In the genomic region with DNA sequence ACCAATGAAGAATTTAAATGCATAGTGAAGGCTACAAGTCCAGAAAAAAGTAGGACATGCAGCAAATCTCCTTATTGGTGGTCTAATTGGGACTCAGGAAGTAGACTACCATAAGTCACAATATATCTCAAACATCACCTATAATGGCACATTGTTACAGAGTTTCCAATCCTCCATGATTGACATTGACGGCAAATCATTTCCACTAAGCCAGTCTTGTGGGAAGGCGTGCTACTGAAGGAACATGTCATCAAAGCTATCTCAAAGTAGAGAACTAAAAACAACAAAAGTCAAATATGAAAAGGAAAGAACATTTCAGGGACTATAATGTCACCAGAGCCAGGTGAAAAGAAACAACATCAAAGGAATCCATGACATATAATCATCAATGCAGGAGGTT, we compare ENCODE assay signal across 3 cellular contexts.
"Had no signal": no experiment of that assay in that cellular context is flagged by ENCODE, and none has a peak within 500 bp of the region (broad histone marks: within the 10 kb centered on the region; RNA-seq: fewer than 3 reads in every experiment).

No MANE protein-coding gene starts in this region.

- ATAC-seq: GM12878 had no signal

- H3K4me3 ChIP-seq: GM12878 had no signal

- DNase-seq: GDM1, GF-D8 had no signal
